8 cellular contexts compared by ENCODE assay signal in genomic region chr1:151175910-151176309, GRCh38. TPM values are rescaled to one million over a fixed set of nuclear protein-coding genes. Genes with fewer than 3 reads are reported as not detected.
DNase-seq lines count a peak whose midpoint lies in the region; ATAC-seq and TF ChIP-seq lines count a peak whose summit lies in the region.

Gene TMOD4 (minus strand): TSS chr1:151175981. CDS start chr1:151174875, 1,106 bp downstream.

- intact Hi-C loops in adrenal gland (cut with DNase I) (no loop called here), left lung (cut with DNase I) (no loop called here)

- ATAC-seq in left lung (peak; percentile 55), HG03196 (IDR thresholded peaks at IDR 0.05; ENCODE audit: unreplicated experiment) (no peak)

- H3K9me3 ChIP-seq in adrenal gland (replicated peaks in 1 of 3) (no peaks in the 10 kb centered on the region), left lung (no peaks in the 10 kb centered on the region)

- POLR2A ChIA-PET in HEK293T (lab: Yijun Ruan, JAX) = interaction anchor here (0.9 to 6.1 kb wide), 3 partner anchors 10 to 14 kb away, joined by 4 to 40 read pairs (median 4); partner anchors contain the start of genes LYSMD1, SCNM1 and VPS72

- CTCF ChIA-PET in HEK293T (lab: Yijun Ruan, JAX) = interaction anchor here (0.6 to 1.3 kb wide), 5 partner anchors 9 to 268 kb away, joined by 3 to 5 read pairs (median 3); no protein-coding TSS in a partner anchor

- H3K27me3 ChIP-seq in adrenal gland (no peaks in the 10 kb centered on the region), left lung (no peaks in the 10 kb centered on the region)

- no peak for TF ChIP-seq POLR2A in adrenal gland (IDR thresholded peaks at IDR 0.05)

- H3K27ac ChIP-seq in adrenal gland = no peak within 1 kb of the TSS
- no peak within 1 kb of the TSS for H3K27ac ChIP-seq in left lung

- WGBS in adrenal gland, 4 donors = 49 to 64% (median 55%) methylated on average over 3 of the region's 3 CpGs

- peaks cover 0 to 66% of the 10 kb centered on the region in 2 donors for H3K36me3 ChIP-seq in adrenal gland (replicated peaks in 1 of 2)
- H3K36me3 ChIP-seq in left lung = peaks cover 0 to 85% of the 10 kb centered on the region in 2 donors

- no peaks in the 10 kb centered on the region for H3K4me1 ChIP-seq in adrenal gland (replicated peaks in 1 of 2)
- H3K4me1 ChIP-seq in left lung = no peaks in the 10 kb centered on the region

- TF ChIP-seq CTCF in adrenal gland (IDR thresholded peaks at IDR 0.05) = peak in 5 of 6 experiments; percentile 8 to 28 (median 15)
- peak; percentile 19 to 54 for TF ChIP-seq CTCF in left lung (IDR thresholded peaks at IDR 0.05)

- DNase-seq in AML-193 (lab: John Stamatoyannopoulos, UW) = peak; percentile 28 to 41
- DNase-seq in HEK293T (ENCODE audit: extremely low spot score) = peak; percentile 72
- no peak for DNase-seq in adrenal gland
- DNase-seq in left lung = no peak
- no peak for DNase-seq in hippocampal formation (lab: John Stamatoyannopoulos, UW)
- no peak for DNase-seq in activated CD8-positive, alpha-beta memory T cell treated with anti-CD3 and anti-CD28 coated beads, Interleukin-2, amount 50 U/mL, for 4 hours
- DNase-seq in superior temporal gyrus (ENCODE audit: extremely low spot score) = no peak

- H3K4me3 ChIP-seq in adrenal gland = no peak within 1 kb of the TSS
- H3K4me3 ChIP-seq in left lung = no peak within 1 kb of the TSS

TF ChIP-seq in HEK293T, 16 proteins besides CTCF, POLR2A, EP300 and RAD21:
- TF ChIP-seq SP1 (IDR thresholded peaks at IDR 0.05) = no peak
TF ChIP-seq in HEK293T: peak in this region for 0.

RNA-seq across cellular contexts. Expression of gene TMOD4, which starts in this region (rescaled TPM):
- 1 to 10 TPM in 1 of 8 donors, under 1 TPM in 1, not detected in 6; 0.60 to 1.2 TPM for total RNA-seq in adrenal gland
- polyA plus RNA-seq in adrenal gland = under 1 TPM in 2 of 3 donors, not detected in 1; 0.84 to 0.88 TPM
- total RNA-seq in left lung = under 1 TPM in 1 of 2 donors, not detected in 1; 0.97 TPM

Comparison
In these comparisons a context has a peak if more than half of its experiments do, and no peak if none do; other contexts are left out.
1. Peak in ATAC-seq in left lung; RNA of the gene not detected or under 1 TPM.
2. DNase-seq: peak in AML-193 (2 of 2) and HEK293T (single experiment); none in adrenal gland (0 of 7), left lung (0 of 2), hippocampal formation (0 of 2), activated CD8-positive, alpha-beta memory T cell treated with anti-CD3 and anti-CD28 coated beads, Interleukin-2, amount 50 U/mL, for 4 hours (single experiment) and superior temporal gyrus (single experiment).